ENCODE assay signal across 8 cellular contexts in genomic region chr2:88590998-88591613, GRCh38. TPM values are rescaled to one million over a fixed set of nuclear protein-coding genes. Genes with fewer than 3 reads are reported as not detected.
DNase-seq lines count a peak whose midpoint lies in the region; ATAC-seq and TF ChIP-seq lines count a peak whose summit lies in the region.

No MANE protein-coding gene starts in this region.

- no peaks in the 10 kb centered on the region for H4K20me1 ChIP-seq in neural cell (ENCODE audit: insufficient read depth)

- H3K79me2 ChIP-seq in neural cell (replicated peaks; ENCODE audit: insufficient read depth, low read length): no peaks in the 10 kb centered on the region

- TF ChIP-seq RAD21 in neural cell (conservative IDR thresholded peaks at IDR 0.05): peak; percentile 79

- no peak overlapping the region for H2AFZ ChIP-seq in neural cell (ENCODE audit: low read depth, low read length)

- H3K9ac ChIP-seq in neural cell (ENCODE audit: low read length): no peak overlapping the region

- H3K9me3 ChIP-seq in neural cell (ENCODE audit: low read length): no peaks in the 10 kb centered on the region

- no peaks in the 10 kb centered on the region for H3F3A ChIP-seq in neural cell (ENCODE audit: insufficient read depth, low read length, poor library complexity, severe bottlenecking)

- TF ChIP-seq CTCF in AG10803 (conservative IDR thresholded peaks at IDR 0.05; ENCODE audit: low read length) (peak; percentile 91), GM13976 (IDR thresholded peaks at IDR 0.05; ENCODE audit: borderline replicate concordance, control extremely low read depth, extremely low read depth, insufficient read depth, missing control alignments) (peak; percentile 56), neural cell (IDR thresholded peaks at IDR 0.05; ENCODE audit: poor library complexity, severe bottlenecking) (peak; percentile 84)

- no peaks in the 10 kb centered on the region for H3K9me2 ChIP-seq in neural cell (ENCODE audit: insufficient read depth, low read length)

- in situ Hi-C loops in GM13976 (cut with MboI; ENCODE audit: low sequenced_read_pairs, unreplicated experiment): loop anchor here (5.0 to 25.0 kb wide), 2 partner anchors 76 to 296 kb away; no protein-coding TSS in a partner anchor

- H3K27me3 ChIP-seq in neural cell (ENCODE audit: insufficient read depth, low read depth, low read length): no peaks in the 10 kb centered on the region

- H3K27ac ChIP-seq in neural cell (ENCODE audit: low read length): no peak overlapping the region

- no peak for TF ChIP-seq EP300 in neural cell (conservative IDR thresholded peaks at IDR 0.05; ENCODE audit: poor library complexity, severe bottlenecking)

- H3K4me3 ChIP-seq in AG10803 (ENCODE audit: low read length) (no peak overlapping the region), neural cell (ENCODE audit: low read length) (no peak overlapping the region)

- no peak overlapping the region for H3K4me2 ChIP-seq in neural cell (ENCODE audit: low read length)

- DNase-seq in AG10803 (ENCODE audit: low read depth) (peak; percentile 70), GM13976 (ENCODE audit: low spot score) (peak; percentile 36), NCI-H460 (ENCODE audit: extremely low read depth, low read depth) (peak; percentile 62), fibroblast of peridontal ligament (ENCODE audit: extremely low read depth) (peak; percentile 84)
- peak; percentile 12 to 16 for DNase-seq in activated CD4-positive, alpha-beta T cell treated with anti-CD3 and anti-CD28 coated beads, Interleukin-2, amount 50 U/mL, for 4 hours

- ATAC-seq in HG03060 (IDR thresholded peaks at IDR 0.05; ENCODE audit: low read depth, unreplicated experiment) (peak; percentile 65), HG02840 (IDR thresholded peaks at IDR 0.05; ENCODE audit: low FRiP score, unreplicated experiment) (no peak)

- H3K36me3 ChIP-seq in neural cell (ENCODE audit: insufficient read depth, low read length): peaks cover 8% of the 10 kb centered on the region

TF ChIP-seq in neural cell, 6 proteins besides CTCF, POLR2A, EP300 and RAD21:
- TF ChIP-seq SMC3 (conservative IDR thresholded peaks at IDR 0.05; ENCODE audit: poor library complexity): peak; percentile 86
- no peak for TF ChIP-seq TAF1 (IDR thresholded peaks at IDR 0.05; ENCODE audit: low read depth)

RNA-seq across cellular contexts. Expression of gene EIF2AK3, which starts 36.2 kb away (rescaled TPM):
- total RNA-seq in NCI-H460 (2014; rRNA removed; shearing (Covaris generic)): 12.1 and 14.3 TPM in 2 replicates
- polyA plus RNA-seq in NCI-H460 (2014; cell fraction: nucleus; rRNA removed): 6.3 and 15.1 TPM in 2 replicates
- 21.0 and 23.2 TPM in 2 replicates for polyA plus RNA-seq in neural cell
- 44.0 and 45.5 TPM in 2 replicates for polyA minus RNA-seq in neural cell

Comparison
In these comparisons a context has a peak if more than half of its experiments do, and no peak if none do; other contexts are left out.
1. DNase-seq: peak in every context shown above with its lines; median percentile 84 in fibroblast of peridontal ligament; 70 in AG10803; 62 in NCI-H460; 36 in GM13976; 14 in activated CD4-positive, alpha-beta T cell treated with anti-CD3 and anti-CD28 coated beads, Interleukin-2, amount 50 U/mL, for 4 hours.